14 cellular contexts compared by ENCODE assay signal in the genomic region with DNA sequence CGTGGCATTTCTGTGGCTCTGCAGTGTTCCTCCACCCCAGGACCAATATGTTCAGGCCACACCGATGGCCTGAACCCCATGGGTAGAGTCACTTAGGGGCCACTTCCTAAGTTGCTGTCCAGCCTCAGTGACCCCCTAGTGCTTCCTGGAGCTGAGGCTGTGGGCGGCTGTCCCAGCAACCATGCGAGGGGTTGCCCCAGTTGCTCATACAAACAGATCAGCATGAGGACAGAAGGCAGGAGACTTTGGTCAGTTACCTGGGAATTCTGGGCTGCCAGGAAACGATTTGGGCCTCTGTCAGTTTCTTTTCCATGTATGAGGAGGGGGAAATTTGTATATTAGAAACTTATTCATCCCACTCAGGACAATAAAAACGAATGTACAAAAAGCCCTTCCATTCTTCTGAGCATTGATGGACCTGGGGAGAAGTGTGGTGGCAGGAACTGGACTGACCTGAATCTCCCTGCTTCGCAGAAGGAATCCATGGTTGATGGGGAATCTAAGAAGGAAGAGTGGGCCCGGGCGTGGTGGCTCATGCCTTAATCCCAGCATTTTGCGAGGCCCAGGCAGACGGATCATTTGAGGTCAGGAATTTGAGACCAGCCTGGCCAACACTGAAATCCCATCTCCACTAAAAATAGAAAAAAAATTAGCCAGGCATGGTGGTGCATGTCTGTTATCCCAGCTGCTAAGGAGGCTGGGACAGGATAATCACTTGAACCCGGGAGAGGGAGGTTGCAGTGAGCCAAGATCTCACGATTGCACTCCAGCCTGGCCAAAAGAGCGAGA. TPM values are rescaled to one million over a fixed set of nuclear protein-coding genes. Genes with fewer than 3 reads are reported as not detected.
A peak's percentile ranks its signal among the peaks of the same experiment; 100 is the strongest.
DNase-seq lines count a peak whose midpoint lies in the region; ATAC-seq and TF ChIP-seq lines count a peak whose summit lies in the region.
"Had no signal": no experiment of that assay in that cellular context is flagged by ENCODE, and none has a peak within 500 bp of the region (broad histone marks: within the 10 kb centered on the region; RNA-seq: fewer than 3 reads in every experiment).

No MANE protein-coding gene starts in this region.

- H3K9me3 Mint-ChIP-seq in endothelial cell (ENCODE audit: unreplicated experiment) = no peaks in the 10 kb centered on the region
- H3K9me3 Mint-ChIP-seq in progenitor cell of endocrine pancreas (ENCODE audit: low read depth) = no peaks in the 10 kb centered on the region

- no peaks in the 10 kb centered on the region for H3K9me3 ChIP-seq in DND-41 (ENCODE audit: insufficient read depth, low read length, severe bottlenecking)
- H3K9me3 ChIP-seq in gastroesophageal sphincter = no peaks in the 10 kb centered on the region

- H3K36me3 Mint-ChIP-seq in endothelial cell (ENCODE audit: low read depth, unreplicated experiment) (peaks cover 6% of the 10 kb centered on the region), progenitor cell of endocrine pancreas (ENCODE audit: insufficient read depth) (peaks cover 2% of the 10 kb centered on the region)

- H3K27me3 Mint-ChIP-seq in endothelial cell (ENCODE audit: unreplicated experiment) = peaks cover 8% of the 10 kb centered on the region
- H3K27me3 Mint-ChIP-seq in progenitor cell of endocrine pancreas = peaks cover 27% of the 10 kb centered on the region

- H3K4me3 Mint-ChIP-seq in endothelial cell (ENCODE audit: unreplicated experiment) = peak overlapping the region; percentile 86
- peak overlapping the region; percentile 69 for H3K4me3 Mint-ChIP-seq in progenitor cell of endocrine pancreas (ENCODE audit: low read depth)

- H3K4me3 ChIP-seq in DND-41 (ENCODE audit: low read depth in 1 of 2, low read length in 2 of 2) = no peak overlapping the region; a peak in 1 of 4 replicates
- H3K4me3 ChIP-seq in gastroesophageal sphincter = no peak overlapping the region

- H3K27ac Mint-ChIP-seq in endothelial cell (ENCODE audit: unreplicated experiment) (peak overlapping the region; percentile 42), progenitor cell of endocrine pancreas (no peak overlapping the region)

- H2AFZ ChIP-seq in DND-41 (ENCODE audit: low read depth, low read length) = no peak overlapping the region

- 68 to 73% methylated on average over 3 to 9 of the region's 14 CpGs for WGBS in gastroesophageal sphincter (ENCODE audit: low coverage in 1 of 2), 2 donors

- TF ChIP-seq CTCF in DND-41 (IDR thresholded peaks at IDR 0.05; ENCODE audit: borderline replicate concordance, extremely low read depth, low read length, poor library complexity, severe bottlenecking) (no peak), endothelial cell (IDR thresholded peaks at IDR 0.05; ENCODE audit: unreplicated experiment) (no peak), progenitor cell of endocrine pancreas (IDR thresholded peaks at IDR 0.05; ENCODE audit: unreplicated experiment) (no peak), gastroesophageal sphincter (IDR thresholded peaks at IDR 0.05) (no peak)

- H3K27me3 ChIP-seq in DND-41 (ENCODE audit: insufficient read depth, low read length, poor library complexity) (no peaks in the 10 kb centered on the region), gastroesophageal sphincter (peaks cover 21% of the 10 kb centered on the region)

- peak overlapping the region; percentile 83 for H3K9ac ChIP-seq in DND-41 (ENCODE audit: low read depth, low read length)

- H3K36me3 ChIP-seq in DND-41 (ENCODE audit: insufficient read depth, low read length) (peaks cover 18% of the 10 kb centered on the region; the same call in 1 of the 2 replicates), gastroesophageal sphincter (no peaks in the 10 kb centered on the region)

- peaks cover 12% of the 10 kb centered on the region; the same call in 1 of the 2 replicates for H4K20me1 ChIP-seq in DND-41 (ENCODE audit: insufficient read depth, low read length)

- no peak for TF ChIP-seq POLR2A in gastroesophageal sphincter (IDR thresholded peaks at IDR 0.05)

- ATAC-seq in DND-41 (ENCODE audit: insufficient read depth, low read depth) = no peak
- no peak for ATAC-seq in GM21723 (IDR thresholded peaks at IDR 0.05; ENCODE audit: unreplicated experiment)
- ATAC-seq in gastroesophageal sphincter = no peak

- H3K4me1 ChIP-seq in DND-41 (ENCODE audit: insufficient read depth, low read length) (peaks cover 44% of the 10 kb centered on the region), gastroesophageal sphincter (peaks cover 0 to 36% (median 11%) of the 10 kb centered on the region in 3 donors)

- TF ChIP-seq EP300 in gastroesophageal sphincter (IDR thresholded peaks at IDR 0.05) = no peak

- peaks cover 34% of the 10 kb centered on the region for H3K79me2 ChIP-seq in DND-41 (ENCODE audit: insufficient read depth, low read length)

- DNase-seq in DND-41 (no peak), NCI-H82 (lab: John Stamatoyannopoulos, UW) (peak; percentile 74), endothelial cell (ENCODE audit: low spot score) (no peak), progenitor cell of endocrine pancreas (ENCODE audit: low spot score, unreplicated experiment) (no peak), medulla oblongata (ENCODE audit: extremely low spot score) (no peak)
- DNase-seq: activated CD4-positive, CD25-positive, alpha-beta regulatory T cell; DMS153; NCI-H1105; NCI-H526 treated with DMSO at 0.1 percent for 48 hours had no signal

- H3K4me1 Mint-ChIP-seq in endothelial cell (ENCODE audit: unreplicated experiment) (peaks cover 13% of the 10 kb centered on the region), progenitor cell of endocrine pancreas (ENCODE audit: low read depth) (peaks cover 5% of the 10 kb centered on the region)

- H3K27ac ChIP-seq in DND-41 (ENCODE audit: low read length) (peak overlapping the region; percentile 90), gastroesophageal sphincter (no peak overlapping the region)

- H3K4me2 ChIP-seq in DND-41 (ENCODE audit: insufficient read depth, low read length) = peak overlapping the region; percentile 83; the same call in 1 of the 2 replicates

RNA-seq across cellular contexts. Expression of a gene that starts 4.9 kb away (rescaled TPM):
- total RNA-seq in endothelial cell (ENCODE audit: unreplicated experiment) (1.7 TPM), progenitor cell of endocrine pancreas (2.9 and 4.6 TPM in 2 replicates), gastroesophageal sphincter (10 to 100 TPM in 3 of 4 donors, 1 to 10 TPM in 1; 2.6 to 39.0 (median 21.6) TPM)

RNA-seq across cellular contexts. Expression of a gene that starts 14.2 kb away (rescaled TPM):
- 5.4 TPM for total RNA-seq in endothelial cell (ENCODE audit: unreplicated experiment)
- total RNA-seq in progenitor cell of endocrine pancreas = 0.13 and 0.19 TPM in 2 replicates
- 1 to 10 TPM in 2 of 4 donors, not detected in 2; 1.6 to 2.6 TPM for total RNA-seq in gastroesophageal sphincter

RNA-seq across cellular contexts. Expression of a gene that starts 23.8 kb away (rescaled TPM):
- total RNA-seq in endothelial cell (ENCODE audit: unreplicated experiment) = 0.13 TPM
- 10.4 and 11.7 TPM in 2 replicates for total RNA-seq in progenitor cell of endocrine pancreas
- 1 to 10 TPM in 1 of 4 donors, under 1 TPM in 2, not detected in 1; 0.31 to 3.1 (median 0.31) TPM for total RNA-seq in gastroesophageal sphincter
- total RNA-seq: frontal cortex, Right ventricle myocardium inferior, temporal lobe had no signal

RNA-seq across cellular contexts. Expression of a gene that starts 36.7 kb away (rescaled TPM):
- total RNA-seq in endothelial cell (ENCODE audit: unreplicated experiment) = 22.9 TPM
- total RNA-seq in progenitor cell of endocrine pancreas = 44.1 and 47.4 TPM in 2 replicates
- total RNA-seq in gastroesophageal sphincter = 10 to 100 TPM; 17.6 to 28.2 (median 25.0) TPM

RNA-seq across cellular contexts. Expression of a gene that starts 36.8 kb away (rescaled TPM):
- total RNA-seq in endothelial cell (ENCODE audit: unreplicated experiment) = 28.7 TPM
- 22.4 and 25.3 TPM in 2 replicates for total RNA-seq in progenitor cell of endocrine pancreas
- 10 to 100 TPM; 20.1 to 94.9 (median 40.5) TPM for total RNA-seq in gastroesophageal sphincter
